ENCODE assay signal across 10 cellular contexts in genomic region chr5:115961413-115962238, GRCh38. TPM values are rescaled to one million over a fixed set of nuclear protein-coding genes. Genes with fewer than 3 reads are reported as not detected.
DNase-seq lines count a peak whose midpoint lies in the region; ATAC-seq, FAIRE-seq and TF ChIP-seq lines count a peak whose summit lies in the region.
"Had no signal": no experiment of that assay in that cellular context is flagged by ENCODE, and none has a peak within 500 bp of the region (broad histone marks: within the 10 kb centered on the region; RNA-seq: fewer than 3 reads in every experiment).

No MANE protein-coding gene starts in this region.

- peak overlapping the region in 8 of 10 donors; percentile 15 to 60 (median 32) for H3K4me3 Mint-ChIP-seq in naive thymus-derived CD8-positive, alpha-beta T cell
- H3K4me3 Mint-ChIP-seq: activated naive CD4-positive, alpha-beta T cell treated with anti-CD3 and anti-CD28 coated beads, Interleukin-2, amount 50 U/mL, for 24 hours had no signal

- H3K27ac Mint-ChIP-seq in naive thymus-derived CD8-positive, alpha-beta T cell = peak overlapping the region in 1 of 10 donors; percentile 58
- H3K27ac Mint-ChIP-seq: activated naive CD4-positive, alpha-beta T cell treated with anti-CD3 and anti-CD28 coated beads, Interleukin-2, amount 50 U/mL, for 24 hours had no signal

- FAIRE-seq in RCC 7860 (lab: Jason Lieb, UNC) = no peak

- H3K27me3 Mint-ChIP-seq in naive thymus-derived CD8-positive, alpha-beta T cell = peaks cover 29 to 63% (median 53%) of the 10 kb centered on the region in 5 donors

- POLR2A ChIA-PET in naive thymus-derived CD8-positive, alpha-beta T cell (lab: Charles Lee) = no interaction called here

- H3K9me3 ChIP-seq in MG63 = no peaks in the 10 kb centered on the region

- peaks cover 0 to 12% (median 0%) of the 10 kb centered on the region in 3 donors for H3K36me3 Mint-ChIP-seq in naive thymus-derived CD8-positive, alpha-beta T cell
- H3K36me3 Mint-ChIP-seq: activated naive CD4-positive, alpha-beta T cell treated with anti-CD3 and anti-CD28 coated beads, Interleukin-2, amount 50 U/mL, for 24 hours had no signal

- no peak for TF ChIP-seq CTCF in epithelial cell of proximal tubule (conservative IDR thresholded peaks at IDR 0.05; ENCODE audit: low read depth, low read length)

- no peaks in the 10 kb centered on the region for H3K36me3 ChIP-seq in MG63

- DNase-seq in AG20443 (ENCODE audit: low spot score) (peak; percentile 77), MG63 (peak; percentile 18), epithelial cell of proximal tubule (ENCODE audit: low read depth) (no peak), RCC 7860 (ENCODE audit: low spot score) (no peak)
- no peak for DNase-seq in naive thymus-derived CD8-positive, alpha-beta T cell
- DNase-seq in activated effector memory CD4-positive, alpha-beta T cell treated with anti-CD3 and anti-CD28 coated beads, Interleukin-2, amount 50 U/mL, for 16 hours = no peak
- DNase-seq: DMS79 had no signal

- H3K4me3 ChIP-seq in MG63 = no peak overlapping the region
- H3K4me3 ChIP-seq in epithelial cell of proximal tubule (ENCODE audit: low read depth, low read length) = peak overlapping the region; percentile 45

- H3K4me1 Mint-ChIP-seq in naive thymus-derived CD8-positive, alpha-beta T cell = peaks cover 4 to 20% (median 17%) of the 10 kb centered on the region in 4 donors

- ATAC-seq in naive thymus-derived CD8-positive, alpha-beta T cell = no peak
- ATAC-seq in GM19395 (IDR thresholded peaks at IDR 0.05; ENCODE audit: unreplicated experiment) (no peak), GM21576 (IDR thresholded peaks at IDR 0.05; ENCODE audit: unreplicated experiment) (no peak)

- peaks cover 0 to 2% (median 0%) of the 10 kb centered on the region in 9 donors for H3K9me3 Mint-ChIP-seq in naive thymus-derived CD8-positive, alpha-beta T cell
- H3K9me3 Mint-ChIP-seq: activated naive CD4-positive, alpha-beta T cell treated with anti-CD3 and anti-CD28 coated beads, Interleukin-2, amount 50 U/mL, for 24 hours had no signal

- peaks cover 15% of the 10 kb centered on the region; the same call in 1 of the 2 replicates for H3K27me3 ChIP-seq in MG63

RNA-seq across cellular contexts. Expression of gene LVRN, which starts 0.6 kb away (rescaled TPM):
- total RNA-seq in MG63 (2014; rRNA removed; shearing (Covaris generic); ENCODE audit: low replicate concordance) = 0.10 TPM in 1 of 2 replicates, not detected in the other
- 0.58 TPM in 1 of 2 replicates, not detected in the other for total RNA-seq in epithelial cell of proximal tubule
- total RNA-seq in naive thymus-derived CD8-positive, alpha-beta T cell = under 1 TPM in 1 of 2 experiments, not detected in 1; 0.38 TPM
- polyA plus RNA-seq in naive thymus-derived CD8-positive, alpha-beta T cell = not detected

Comparison
In these comparisons a context has a peak if more than half of its experiments do, and no peak if none do; other contexts are left out.
1. DNase-seq: peak in AG20443 (single experiment) and MG63 (single experiment); none in epithelial cell of proximal tubule (single experiment), naive thymus-derived CD8-positive, alpha-beta T cell (0 of 10), RCC 7860 (single experiment) and activated effector memory CD4-positive, alpha-beta T cell treated with anti-CD3 and anti-CD28 coated beads, Interleukin-2, amount 50 U/mL, for 16 hours (single experiment).